In genomic region chr22:18077087-18077638, GRCh38 we compare ENCODE assay signal across 2 cellular contexts.
TF ChIP-seq lines count a peak whose summit lies in the region.

No MANE protein-coding gene starts in this region.

TF ChIP-seq in SK-N-SH, 30 proteins besides CTCF, POLR2A, EP300 and RAD21 (continued from another document):
- TF ChIP-seq REST (IDR thresholded peaks at IDR 0.05; ENCODE audit: low read depth, low read length) (no peak), MXI1 (IDR thresholded peaks at IDR 0.05; ENCODE audit: low read depth, low read length) (no peak), FOXM1 (IDR thresholded peaks at IDR 0.05; ENCODE audit: low read depth) (no peak), SIN3A (IDR thresholded peaks at IDR 0.05; ENCODE audit: borderline replicate concordance, low read depth, low read length) (no peak), FOSL2 (IDR thresholded peaks at IDR 0.05; ENCODE audit: borderline replicate concordance, low read depth) (no peak)

TF ChIP-seq in SK-N-SH treated with all-trans-retinoic acid at 6 μM for 48 hours, 23 proteins besides CTCF, POLR2A, EP300 and RAD21 (continued from another document):
- TF ChIP-seq ARNTL (CRISPR knock-in tag; IDR thresholded peaks at IDR 0.05; ENCODE audit: borderline replicate concordance, low read depth) (no peak), GLIS3 (CRISPR knock-in tag; IDR thresholded peaks at IDR 0.05) (no peak), TSHZ2 (CRISPR knock-in tag; IDR thresholded peaks at IDR 0.05) (no peak), RARB (CRISPR knock-in tag; IDR thresholded peaks at IDR 0.05) (no peak), TCF4 (CRISPR knock-in tag; IDR thresholded peaks at IDR 0.05; ENCODE audit: borderline replicate concordance) (no peak), PPARA (CRISPR knock-in tag; IDR thresholded peaks at IDR 0.05; ENCODE audit: borderline replicate concordance) (no peak)
